ENCODE assay signal across 9 cellular contexts in the genomic region with DNA sequence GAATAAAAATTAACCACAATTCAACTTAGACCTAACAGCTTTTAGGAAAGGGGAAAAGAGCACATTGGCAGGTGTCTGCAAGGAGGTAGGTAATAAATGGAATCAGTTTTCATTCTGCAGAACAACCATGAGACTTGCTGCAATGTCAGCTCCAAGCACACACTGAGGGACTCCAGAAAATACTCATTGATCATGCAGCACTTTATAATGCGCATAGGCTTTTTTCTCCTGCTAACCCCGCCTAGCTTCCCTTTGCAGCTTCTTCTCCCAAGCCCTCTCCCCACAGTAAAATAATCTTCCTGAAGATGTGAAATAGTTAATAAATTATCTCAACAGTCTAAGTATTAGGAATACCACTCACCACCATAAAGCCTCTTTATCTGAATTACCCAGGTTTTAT. TPM values are rescaled to one million over a fixed set of nuclear protein-coding genes. Genes with fewer than 3 reads are reported as not detected.
DNase-seq lines count a peak whose midpoint lies in the region; ATAC-seq and TF ChIP-seq lines count a peak whose summit lies in the region.
"Had no signal": no experiment of that assay in that cellular context is flagged by ENCODE, and none has a peak within 500 bp of the region (broad histone marks: within the 10 kb centered on the region; RNA-seq: fewer than 3 reads in every experiment).

No MANE protein-coding gene starts in this region.

- H2AFZ ChIP-seq in GM23338, result no peak overlapping the region

- no peak overlapping the region for H2BK120ac ChIP-seq in mesendoderm (ENCODE audit: low read depth, low read length)

- peaks cover 28% of the 10 kb centered on the region for H3K4me1 Mint-ChIP-seq in GM23338

- peak overlapping the region; percentile 36 for H3K4me3 Mint-ChIP-seq in GM23338

- H4K8ac ChIP-seq in mesendoderm (ENCODE audit: low read depth, low read length), result no peak overlapping the region

- H3K56ac ChIP-seq in mesendoderm (ENCODE audit: low read length), result no peak overlapping the region

- POLR2A ChIA-PET in AG04450 (lab: Yijun Ruan, JAX), result interaction anchor here (0.5 kb wide), 1 partner anchor 32 kb away, joined by 3 read pairs; no protein-coding TSS in a partner anchor

- H3K4me3 ChIP-seq in AG04450 (ENCODE audit: low read depth, low read length) (peak overlapping the region; percentile 58), GM23338 (peak overlapping the region; percentile 18; the same call in 1 of the 2 replicates), adipocyte (ENCODE audit: low read length) (peak overlapping the region; percentile 93), mesendoderm (ENCODE audit: low read length) (no peak overlapping the region)

- H3K4me2 ChIP-seq in GM23338 (peak overlapping the region; percentile 24), mesendoderm (ENCODE audit: low read length) (no peak overlapping the region)

- DNase-seq in AG04450 (ENCODE audit: low read depth, low spot score) (no peak), GM23338 (ENCODE audit: low spot score) (peak; percentile 51), adipocyte (ENCODE audit: low read depth) (peak; percentile 8), mesendoderm (peak; percentile 43), DMS153 treated with DMSO at 0.1 percent for 48 hours (lab: John Stamatoyannopoulos, UW; ENCODE audit: unreplicated experiment) (no peak), G401 (ENCODE audit: low spot score) (no peak), AG08396 (ENCODE audit: low spot score) (no peak), SIG-M5 treated with dmso at 0.1 percent for 504 hours (lab: John Stamatoyannopoulos, UW; ENCODE audit: unreplicated experiment) (no peak)
- DNase-seq: activated naive CD4-positive, alpha-beta T cell had no signal

- H3K36me3 Mint-ChIP-seq in GM23338 (ENCODE audit: low read depth), result no peaks in the 10 kb centered on the region; the same call in 2 of the 3 replicates

- peak overlapping the region; percentile 88 for H3K9ac ChIP-seq in adipocyte (ENCODE audit: low read length)
- H3K9ac ChIP-seq in mesendoderm (ENCODE audit: low read length), result no peak overlapping the region

- no peaks in the 10 kb centered on the region for H3F3A ChIP-seq in GM23338 (replicated peaks; ENCODE audit: low read depth)

- in situ Hi-C loops in G401 (cut with HindIII; ENCODE audit: low sequenced_read_pairs), result no loop called here

- ATAC-seq in GM23338, result peak; percentile 46

- H3K4ac ChIP-seq in mesendoderm (ENCODE audit: low read depth, low read length), result no peak overlapping the region

- H3K79me2 ChIP-seq in GM23338 (replicated peaks; ENCODE audit: insufficient read depth), result peaks cover 97% of the 10 kb centered on the region
- peaks cover 27% of the 10 kb centered on the region for H3K79me2 ChIP-seq in mesendoderm (ENCODE audit: control insufficient read depth, insufficient read depth, low read length)

- peaks cover 23% of the 10 kb centered on the region for H4K20me1 ChIP-seq in GM23338 (replicated peaks; ENCODE audit: insufficient read depth)

- H3K23ac ChIP-seq in mesendoderm (ENCODE audit: low read length), result no peak overlapping the region

- no peak overlapping the region for H3K27ac ChIP-seq in AG04450 (ENCODE audit: low read depth, low read length)
- H3K27ac ChIP-seq in GM23338 (ENCODE audit: low read depth), result peak overlapping the region; percentile 28; the same call in 1 of the 2 replicates
- H3K27ac ChIP-seq in mesendoderm (ENCODE audit: low read depth, low read length), result no peak overlapping the region

- peaks cover 34% of the 10 kb centered on the region for H3K4me1 ChIP-seq in GM23338 (ENCODE audit: insufficient read depth)
- peaks cover 33% of the 10 kb centered on the region for H3K4me1 ChIP-seq in adipocyte (ENCODE audit: control insufficient read depth, insufficient read depth, low read length)
- H3K4me1 ChIP-seq in mesendoderm (ENCODE audit: control insufficient read depth, low read depth, low read length), result peaks cover 9% of the 10 kb centered on the region

- H2BK5ac ChIP-seq in mesendoderm (ENCODE audit: low read length), result no peak overlapping the region

- H2AK5ac ChIP-seq in mesendoderm (ENCODE audit: low read length), result no peak overlapping the region

- H3K18ac ChIP-seq in mesendoderm (ENCODE audit: low read length), result no peak overlapping the region

- peaks cover 3% of the 10 kb centered on the region for H3K79me1 ChIP-seq in mesendoderm (ENCODE audit: low read length)

- H2BK15ac ChIP-seq in mesendoderm (replicated peaks; ENCODE audit: low read depth), result no peak overlapping the region

- CTCF ChIA-PET in AG04450 (lab: Charles Lee), result no interaction called here

- peaks cover 2% of the 10 kb centered on the region for H3K27me3 Mint-ChIP-seq in GM23338 (ENCODE audit: insufficient read depth, low read depth, poor library complexity)

- H4K5ac ChIP-seq in mesendoderm (ENCODE audit: low read length), result no peak overlapping the region

- H3K36me3 ChIP-seq in GM23338 (ENCODE audit: insufficient read depth) (no peaks in the 10 kb centered on the region), adipocyte (ENCODE audit: control insufficient read depth, insufficient read depth, low read length, severe bottlenecking) (peaks cover 10% of the 10 kb centered on the region), mesendoderm (ENCODE audit: control insufficient read depth, insufficient read depth, low read length) (no peaks in the 10 kb centered on the region)

- no peak for TF ChIP-seq CTCF in AG04450 (IDR thresholded peaks at IDR 0.05; ENCODE audit: low read depth, low read length)
- no peak for TF ChIP-seq CTCF in GM23338 (conservative IDR thresholded peaks at IDR 0.05; ENCODE audit: low read depth in 2 of 2)

- H3K27me3 ChIP-seq in AG04450 (ENCODE audit: control insufficient read depth, insufficient read depth, low read length), result no peaks in the 10 kb centered on the region
- H3K27me3 ChIP-seq in GM23338 (ENCODE audit: insufficient read depth), result no peaks in the 10 kb centered on the region
- no peaks in the 10 kb centered on the region for H3K27me3 ChIP-seq in adipocyte (replicated peaks; ENCODE audit: control insufficient read depth, insufficient read depth, low read length)
- no peaks in the 10 kb centered on the region for H3K27me3 ChIP-seq in mesendoderm (ENCODE audit: insufficient read depth, low read length, poor library complexity)

- H3K9me2 ChIP-seq in GM23338 (ENCODE audit: insufficient read depth), result no peaks in the 10 kb centered on the region

- H3K9me3 ChIP-seq in AG04450 (ENCODE audit: control insufficient read depth, insufficient read depth, low read length) (no peaks in the 10 kb centered on the region), adipocyte (ENCODE audit: control insufficient read depth, low read length) (no peaks in the 10 kb centered on the region)

- H3K9me3 Mint-ChIP-seq in GM23338, result no peaks in the 10 kb centered on the region

- WGBS in mesendoderm (ENCODE audit: extremely low coverage, insufficient coverage, low lambda C conversion rate), result no CpG with 5 or more reads among the region's 2 CpGs

- H3K27ac Mint-ChIP-seq in GM23338, result peak overlapping the region; percentile 76

TF ChIP-seq in GM23338, 12 proteins besides CTCF, POLR2A, EP300 and RAD21 (continues in another document):
- no peak for TF ChIP-seq ZNF114 (CRISPR knock-in tag; IDR thresholded peaks at IDR 0.05)
- no peak for TF ChIP-seq ZNF331 (CRISPR knock-in tag; IDR thresholded peaks at IDR 0.05; ENCODE audit: low read depth)
- TF ChIP-seq EZH2 (IDR thresholded peaks at IDR 0.05; ENCODE audit: low read depth, unreplicated experiment), result no peak
- no peak for TF ChIP-seq EZH2phosphoT487 (IDR thresholded peaks at IDR 0.05; ENCODE audit: unreplicated experiment)

RNA-seq across cellular contexts. Expression of gene ANKRD17, which starts 36.9 kb away (rescaled TPM):
- polyA plus RNA-seq in AG04450 (2011; rRNA removed) (58.2 and 71.1 TPM in 2 replicates), GM23338 (2016; fragmentation: Nextera tagmentation; extraction: Ambion mirVana) (33.9 and 41.9 TPM in 2 replicates)
- 114 and 146 TPM in 2 replicates for polyA minus RNA-seq in AG04450 (2011; rRNA and poly(A)+ RNA removed)
- 85.3 and 117 TPM in 2 replicates for total RNA-seq in GM23338 (2014; rRNA removed; shearing (Covaris generic))
- 30.5 TPM for polyA plus RNA-seq in mesendoderm (2013, experiment 1 of 2)
- polyA plus RNA-seq in mesendoderm (2013, experiment 2 of 2), result 30.4 TPM
- 38.7 and 50.5 TPM in 2 replicates for total RNA-seq in G401 (2014; rRNA removed; shearing (Covaris generic))

Comparison
In these comparisons a context has a peak if more than half of its experiments do, and no peak if none do; other contexts are left out.
1. DNase-seq: peak in GM23338 (single experiment), adipocyte (single experiment) and mesendoderm (single experiment); none in AG04450 (single experiment), DMS153 treated with DMSO at 0.1 percent for 48 hours (single experiment), G401 (single experiment), AG08396 (single experiment) and SIG-M5 treated with dmso at 0.1 percent for 504 hours (single experiment).